14 cellular contexts compared by ENCODE assay signal in the genomic region with DNA sequence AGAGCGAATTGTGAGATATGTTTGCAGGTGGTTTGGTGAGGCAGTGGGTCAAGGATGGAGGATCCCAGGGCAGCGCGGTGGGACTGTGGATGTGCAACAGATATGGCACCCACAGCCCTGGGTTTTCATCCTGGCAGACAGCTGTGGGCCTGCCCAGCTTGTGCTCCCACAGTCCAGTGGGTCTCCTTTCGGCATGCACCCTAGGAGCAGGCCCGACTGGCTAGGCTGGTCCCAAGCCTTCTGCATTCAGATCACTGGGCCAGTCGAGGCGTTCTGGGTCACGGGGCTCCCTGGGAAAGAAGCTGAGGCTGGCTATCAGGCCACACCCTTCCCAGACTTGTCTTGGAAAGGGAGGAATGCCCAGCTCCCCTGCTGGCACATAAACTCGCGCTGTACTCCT.
"Had no signal": no experiment of that assay in that cellular context is flagged by ENCODE, and none has a peak within 500 bp of the region (broad histone marks: within the 10 kb centered on the region; RNA-seq: fewer than 3 reads in every experiment).

No MANE protein-coding gene starts in this region.

- ATAC-seq: effector memory CD8-positive, alpha-beta T cell; gastrocnemius medialis had no signal

- H3K4me3 ChIP-seq: esophagus muscularis mucosa, gastrocnemius medialis, left ventricle myocardium inferior, right atrium auricular region, testis, tibial nerve had no signal

- H3K36me3 ChIP-seq: esophagus muscularis mucosa, gastrocnemius medialis, left ventricle myocardium inferior, right atrium auricular region, tibial nerve had no signal

- H3K27me3 ChIP-seq: esophagus muscularis mucosa, gastrocnemius medialis, right atrium auricular region, testis, tibial nerve had no signal

- H3K9me3 ChIP-seq: gastrocnemius medialis, right atrium auricular region, testis had no signal

- H3K27ac ChIP-seq: epithelial cell of prostate, esophagus muscularis mucosa, gastrocnemius medialis, left ventricle myocardium inferior, right atrium auricular region, testis, tibial nerve had no signal

- DNase-seq: effector memory CD8-positive, alpha-beta T cell; gastrocnemius medialis; glutamatergic neuron; immature natural killer cell; left ventricle myocardium inferior; mesendoderm; naive B cell; small intestine; stimulated activated CD4-positive, alpha-beta T cell treated with anti-CD3 and anti-CD28 coated beads, Interleukin-12 subunit alpha, Interleukin-12 subunit beta, amount 100 ng/mL, for 4 hours; testis had no signal

- H3K4me1 ChIP-seq: esophagus muscularis mucosa, gastrocnemius medialis, left ventricle myocardium inferior, right atrium auricular region, testis, tibial nerve had no signal
